9 cellular contexts compared by ENCODE assay signal in genomic region chr2:177753682-177754475, GRCh38.
DNase-seq lines count a peak whose midpoint lies in the region; ATAC-seq, FAIRE-seq and TF ChIP-seq lines count a peak whose summit lies in the region.
"Had no signal": no experiment of that assay in that cellular context is flagged by ENCODE, and none has a peak within 500 bp of the region (broad histone marks: within the 10 kb centered on the region; RNA-seq: fewer than 3 reads in every experiment).

No MANE protein-coding gene starts in this region.

- intact Hi-C loops in right lobe of liver (cut with DNase I): no loop called here
- intact Hi-C loops in HepG2 (cut with micrococcal nuclease; ENCODE audit: unreplicated experiment): loop anchor here (10.0 kb wide), 1 partner anchor 609 kb away; no protein-coding TSS in a partner anchor

- TF ChIP-seq EP300 in HepG2 (IDR thresholded peaks at IDR 0.05; ENCODE audit: low read depth in 2 of 2, low read length in 2 of 2) (no peak), HepG2 (CRISPR knock-in tag; IDR thresholded peaks at IDR 0.05; ENCODE audit: borderline replicate concordance) (no peak)

- CTCF ChIA-PET in HepG2 (lab: Yijun Ruan, JAX; ENCODE audit: low intra/inter-chr PET ratio, low total read pairs): no interaction called here

- TF ChIP-seq CTCF in right lobe of liver (IDR thresholded peaks at IDR 0.05): no peak
- no peak for TF ChIP-seq CTCF in HepG2 (CRISPR knock-in tag; IDR thresholded peaks at IDR 0.05)
- no peak for TF ChIP-seq CTCF in Peyer's patch (IDR thresholded peaks at IDR 0.05)
- no peak for TF ChIP-seq CTCF in epithelial cell of esophagus (IDR thresholded peaks at IDR 0.05; ENCODE audit: insufficient read depth, low read depth, low read length, missing control alignments)

- no peak overlapping the region for H3K4me2 ChIP-seq in HepG2 (ENCODE audit: low read depth, low read length)

- no peak for FAIRE-seq in HepG2 (lab: Jason Lieb, UNC)

- H3K27ac ChIP-seq in right lobe of liver (no peak overlapping the region), HepG2 (ENCODE audit: extremely low read length, insufficient read depth, low read length) (no peak overlapping the region), Peyer's patch (peak overlapping the region in 2 of 4 donors; percentile 67 to 75)
- H3K27ac ChIP-seq: suprapubic skin had no signal

- no peak overlapping the region for H3K4me3 ChIP-seq in right lobe of liver
- H3K4me3 ChIP-seq in HepG2 (replicated peaks in 1 of 3; ENCODE audit: insufficient read depth in 1 of 3, low read depth in 2 of 3, low read length in 3 of 3): no peak overlapping the region
- no peak overlapping the region for H3K4me3 ChIP-seq in Peyer's patch
- no peak overlapping the region for H3K4me3 ChIP-seq in epithelial cell of esophagus (ENCODE audit: low read length)
- H3K4me3 ChIP-seq: suprapubic skin had no signal

- 57% methylated on average over 5 of the region's 5 CpGs for WGBS in right lobe of liver (ENCODE audit: insufficient coverage, low coverage, low lambda C conversion rate, missing lambda C conversion rate)
- 55% methylated on average over 5 of the region's 5 CpGs for WGBS in HepG2 (ENCODE audit: low lambda C conversion rate)

- H3K27me3 ChIP-seq in right lobe of liver: no peaks in the 10 kb centered on the region
- no peaks in the 10 kb centered on the region for H3K27me3 ChIP-seq in HepG2 (ENCODE audit: control insufficient read depth in 1 of 2, insufficient read depth in 2 of 2, low read length in 2 of 2)
- no peaks in the 10 kb centered on the region for H3K27me3 ChIP-seq in Peyer's patch
- H3K27me3 ChIP-seq: suprapubic skin had no signal

- H3K36me3 ChIP-seq in right lobe of liver (no peaks in the 10 kb centered on the region), HepG2 (replicated peaks in 1 of 2; ENCODE audit: control insufficient read depth in 1 of 2, insufficient read depth in 2 of 2, low read length in 2 of 2) (no peaks in the 10 kb centered on the region), Peyer's patch (no peaks in the 10 kb centered on the region)
- H3K36me3 ChIP-seq: suprapubic skin had no signal

- TF ChIP-seq POLR2A in right lobe of liver (IDR thresholded peaks at IDR 0.05): no peak
- no peak for TF ChIP-seq POLR2A in HepG2 (IDR thresholded peaks at IDR 0.05; ENCODE audit: insufficient read depth in 1 of 2, low read depth in 2 of 2, low read length in 2 of 2)
- no peak for TF ChIP-seq POLR2A in Peyer's patch (IDR thresholded peaks at IDR 0.05)

- H3K4me1 ChIP-seq in right lobe of liver (no peaks in the 10 kb centered on the region), HepG2 (ENCODE audit: insufficient read depth, low read length) (no peaks in the 10 kb centered on the region), Peyer's patch (peaks cover 0 to 4% (median 0%) of the 10 kb centered on the region in 4 donors)

- ATAC-seq in right lobe of liver (peak; percentile 41 to 53 (median 46)), HepG2 (no peak), HG02763 (IDR thresholded peaks at IDR 0.05; ENCODE audit: unreplicated experiment) (no peak), HG03045 (IDR thresholded peaks at IDR 0.05; ENCODE audit: unreplicated experiment) (no peak)
- ATAC-seq in stimulated activated memory B cell treated with anti-CD40 and anti-IgM and Interleukin-4, amounts not matched to agents 10 μg/mL and 1 μg/mL and 100 μg/mL, for 72 hours: no peak

- no peaks in the 10 kb centered on the region for H3K9me3 Mint-ChIP-seq in stimulated activated memory B cell treated with anti-CD40 and anti-IgM and Interleukin-4, amounts not matched to agents 10 μg/mL and 1 μg/mL and 100 μg/mL, for 72 hours

- H3K4me3 Mint-ChIP-seq in stimulated activated memory B cell treated with anti-CD40 and anti-IgM and Interleukin-4, amounts not matched to agents 10 μg/mL and 1 μg/mL and 100 μg/mL, for 72 hours: no peak overlapping the region

- no peaks in the 10 kb centered on the region for H3K79me2 ChIP-seq in HepG2 (ENCODE audit: insufficient read depth, low read length)

- H3K4me1 Mint-ChIP-seq in stimulated activated memory B cell treated with anti-CD40 and anti-IgM and Interleukin-4, amounts not matched to agents 10 μg/mL and 1 μg/mL and 100 μg/mL, for 72 hours: no peaks in the 10 kb centered on the region

- no peak overlapping the region for H2AFZ ChIP-seq in HepG2 (ENCODE audit: low read length)

- in situ Hi-C loops in HepG2 (cut with HindIII; ENCODE audit: extremely low pct_ligation_motif_present, low pct_unique_long_range_greater_than_20kb): no loop called here

- H3K9ac ChIP-seq in HepG2 (ENCODE audit: insufficient read depth, low read depth, low read length): no peak overlapping the region

- DNase-seq in right lobe of liver (no peak), HepG2 (ENCODE audit: low spot score) (no peak), Peyer's patch (peak; percentile 31 to 74 (median 53)), epithelial cell of esophagus (ENCODE audit: low read depth) (peak; percentile 65), mucosa of gallbladder (ENCODE audit: low spot score) (peak; percentile 70)

- POLR2A ChIA-PET in HepG2 (lab: Yijun Ruan, JAX): no interaction called here

- peaks cover 15% of the 10 kb centered on the region for H3K27me3 Mint-ChIP-seq in stimulated activated memory B cell treated with anti-CD40 and anti-IgM and Interleukin-4, amounts not matched to agents 10 μg/mL and 1 μg/mL and 100 μg/mL, for 72 hours

- H4K20me1 ChIP-seq in HepG2 (ENCODE audit: insufficient read depth, low read length): no peaks in the 10 kb centered on the region

- TF ChIP-seq RAD21 in HepG2 (CRISPR knock-in tag; IDR thresholded peaks at IDR 0.05): no peak

- H3K9me3 ChIP-seq in right lobe of liver: no peaks in the 10 kb centered on the region
- H3K9me3 ChIP-seq in HepG2 (ENCODE audit: low read length): no peaks in the 10 kb centered on the region
- no peaks in the 10 kb centered on the region for H3K9me3 ChIP-seq in Peyer's patch
- H3K9me3 ChIP-seq: suprapubic skin had no signal

- no peaks in the 10 kb centered on the region for H3K36me3 Mint-ChIP-seq in stimulated activated memory B cell treated with anti-CD40 and anti-IgM and Interleukin-4, amounts not matched to agents 10 μg/mL and 1 μg/mL and 100 μg/mL, for 72 hours

- BruUV-seq in HepG2 (replicated peaks; lab: Mats Ljungman, UMichigan): no TSS peak

- H3K27ac Mint-ChIP-seq in stimulated activated memory B cell treated with anti-CD40 and anti-IgM and Interleukin-4, amounts not matched to agents 10 μg/mL and 1 μg/mL and 100 μg/mL, for 72 hours: no peak overlapping the region

TF ChIP-seq in HepG2, 621 proteins besides CTCF, POLR2A, EP300 and RAD21 (continues in another document):
- TF ChIP-seq ZKSCAN8 (CRISPR knock-in tag; IDR thresholded peaks at IDR 0.05; ENCODE audit: borderline replicate concordance) (no peak), YY1 (IDR thresholded peaks at IDR 0.05; ENCODE audit: insufficient read depth, insufficient replicate concordance, low read depth, low read length) (no peak), SNAI1 (CRISPR knock-in tag; IDR thresholded peaks at IDR 0.05; ENCODE audit: borderline replicate concordance) (no peak), ZMYM2 (CRISPR knock-in tag; IDR thresholded peaks at IDR 0.05) (no peak), DMTF1 (CRISPR knock-in tag; IDR thresholded peaks at IDR 0.05) (no peak), AFF4 (CRISPR knock-in tag; IDR thresholded peaks at IDR 0.05) (no peak)

Comparison
In these comparisons a context has a peak if more than half of its experiments do, and no peak if none do; other contexts are left out.
1. ATAC-seq: peak in right lobe of liver (4 of 4); none in HepG2 (single experiment), stimulated activated memory B cell treated with anti-CD40 and anti-IgM and Interleukin-4, amounts not matched to agents 10 μg/mL and 1 μg/mL and 100 μg/mL, for 72 hours (single experiment), HG02763 (single experiment) and HG03045 (single experiment).
2. DNase-seq: peak in Peyer's patch (3 of 3), epithelial cell of esophagus (single experiment) and mucosa of gallbladder (single experiment); none in right lobe of liver (0 of 3) and HepG2 (single experiment).